2 cellular contexts compared by ENCODE assay signal in genomic region chr1:2659806-2660205, GRCh38. TPM values are rescaled to one million over a fixed set of nuclear protein-coding genes. Genes with fewer than 3 reads are reported as not detected.
"Had no signal": no experiment of that assay in that cellular context is flagged by ENCODE, and none has a peak within 500 bp of the region (broad histone marks: within the 10 kb centered on the region; RNA-seq: fewer than 3 reads in every experiment).

No MANE protein-coding gene starts in this region.

RNA-seq across cellular contexts. Expression of gene MMEL1, which starts 27.0 kb away (rescaled TPM):
- total RNA-seq: epithelial cell of proximal tubule, foreskin keratinocyte had no signal
